In the genomic region with DNA sequence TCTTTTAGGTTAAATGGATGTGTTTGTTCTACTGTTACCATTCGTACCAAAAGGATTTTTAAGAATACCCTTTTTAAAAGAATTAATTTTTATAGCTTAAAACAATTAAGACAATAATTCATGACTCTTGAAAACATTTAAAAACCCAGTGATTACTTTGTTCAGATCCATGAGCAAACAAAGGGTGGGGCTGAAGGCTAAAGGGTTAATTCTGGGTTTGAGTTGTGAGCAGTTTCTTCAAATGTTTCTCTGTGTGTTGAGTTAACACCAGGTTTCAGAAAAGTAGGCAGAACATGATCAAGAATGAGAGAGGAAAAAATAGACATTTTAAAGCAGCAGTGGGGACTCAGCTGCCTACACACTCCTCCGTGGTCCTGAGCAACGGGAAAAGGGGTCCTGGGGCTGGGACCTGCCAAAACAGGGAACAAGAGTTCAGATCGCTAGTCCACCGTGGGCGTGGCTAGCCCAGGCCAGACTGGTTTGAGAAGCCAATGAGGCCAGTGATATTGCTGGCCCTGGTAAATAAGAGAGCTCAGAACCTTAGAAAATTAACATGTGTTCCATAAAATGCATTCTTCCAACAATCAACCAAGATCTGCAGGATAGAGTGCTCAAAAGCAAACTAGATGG, we compare ENCODE assay signal across 25 cellular contexts. TPM values are rescaled to one million over a fixed set of nuclear protein-coding genes. Genes with fewer than 3 reads are reported as not detected.
DNase-seq lines count a peak whose midpoint lies in the region; ATAC-seq, FAIRE-seq and TF ChIP-seq lines count a peak whose summit lies in the region.
"Had no signal": no experiment of that assay in that cellular context is flagged by ENCODE, and none has a peak within 500 bp of the region (broad histone marks: within the 10 kb centered on the region; RNA-seq: fewer than 3 reads in every experiment).

No MANE protein-coding gene starts in this region.

- POLR2A ChIA-PET in IMR-90 (lab: Charles Lee; ENCODE audit: unreplicated experiment): interaction anchor here (0.6 kb wide), 1 partner anchor 18 kb away, joined by 3 read pairs; no protein-coding TSS in a partner anchor
- POLR2A ChIA-PET in endothelial cell of umbilical vein (lab: Charles Lee): no interaction called here

- DNase-seq in activated naive CD8-positive, alpha-beta T cell treated with anti-CD3 and anti-CD28 coated beads, Interleukin-2, amount 50 U/mL, for 24 hours: no peak
- no peak for DNase-seq in activated naive CD8-positive, alpha-beta T cell treated with anti-CD3 and anti-CD28 coated beads for 36 hours
- DNase-seq in IMR-90 (no peak), endothelial cell of umbilical vein (ENCODE audit: low read depth, low spot score) (no peak), neuronal stem cell (ENCODE audit: low spot score) (no peak), mucosa of descending colon (no peak), tibial nerve (ENCODE audit: low spot score in 2 of 2) (no peak), foreskin melanocyte (no peak)
- DNase-seq: ACHN; activated CD4-positive, CD25-positive, alpha-beta regulatory T cell treated with anti-CD3 and anti-CD28 coated beads, Interleukin-2, amount 50 U/mL, for 72 hours; activated T-cell treated with anti-CD3 and anti-CD28 coated beads, Interleukin-2, amount 50 U/mL, for 72 hours; caudate nucleus; KBM-7; MM.1S; NCI-H1417; NCI-H2081 treated with DMSO at 0.1 percent for 48 hours; NCI-H345; occipital lobe; SIG-M5; small intestine; stimulated activated CD4-positive, alpha-beta T cell treated with anti-CD3 and anti-CD28 coated beads, Interleukin-1b, Interleukin-23, amount 100 ng/mL, for 48 hours had no signal

- H3K79me2 ChIP-seq in endothelial cell of umbilical vein (ENCODE audit: control insufficient read depth, insufficient read depth, low read length): no peaks in the 10 kb centered on the region

- peak overlapping the region; percentile 53 for H3K27ac Mint-ChIP-seq in activated naive CD8-positive, alpha-beta T cell treated with anti-CD3 and anti-CD28 coated beads, Interleukin-2, amount 50 U/mL, for 24 hours
- no peak overlapping the region for H3K27ac Mint-ChIP-seq in activated naive CD8-positive, alpha-beta T cell treated with anti-CD3 and anti-CD28 coated beads for 36 hours
- H3K27ac Mint-ChIP-seq: activated naive CD4-positive, alpha-beta T cell treated with anti-CD3 and anti-CD28 coated beads, Interleukin-2, amount 50 U/mL, for 24 hours; activated T-cell treated with anti-CD3 and anti-CD28 coated beads, Interleukin-2, amount 50 U/mL, for 72 hours had no signal

- TF ChIP-seq POLR2A in IMR-90 (IDR thresholded peaks at IDR 0.05; ENCODE audit: low read depth, low read length) (no peak), endothelial cell of umbilical vein (IDR thresholded peaks at IDR 0.05; ENCODE audit: low read depth, low read length) (no peak), tibial nerve (IDR thresholded peaks at IDR 0.05) (no peak)

- in situ Hi-C loops in IMR-90 (cut with MboI; ENCODE audit: low sequenced_read_pairs): no loop called here

- no peak for ATAC-seq in activated naive CD8-positive, alpha-beta T cell treated with anti-CD3 and anti-CD28 coated beads, Interleukin-2, amount 50 U/mL, for 24 hours
- ATAC-seq in IMR-90 (ENCODE audit: low read depth) (no peak), mucosa of descending colon (no peak)
- ATAC-seq: activated T-cell treated with anti-CD3 and anti-CD28 coated beads, Interleukin-2, amount 50 U/mL, for 72 hours had no signal

- H3K9ac ChIP-seq in IMR-90 (ENCODE audit: low read depth, low read length) (no peak overlapping the region), endothelial cell of umbilical vein (replicated peaks; ENCODE audit: extremely low read depth, insufficient read depth, low read length) (no peak overlapping the region), neuronal stem cell (ENCODE audit: low read depth, low read length, poor library complexity) (no peak overlapping the region)
- H3K9ac ChIP-seq: BLaER1 treated with 17β-estradiol and CSF1 and Interleukin-3, amounts not matched to agents 10 nM and 100 nM had no signal

- no peaks in the 10 kb centered on the region for H3K9me3 Mint-ChIP-seq in activated naive CD8-positive, alpha-beta T cell treated with anti-CD3 and anti-CD28 coated beads, Interleukin-2, amount 50 U/mL, for 24 hours
- no peaks in the 10 kb centered on the region for H3K9me3 Mint-ChIP-seq in activated naive CD8-positive, alpha-beta T cell treated with anti-CD3 and anti-CD28 coated beads for 36 hours
- H3K9me3 Mint-ChIP-seq: activated naive CD4-positive, alpha-beta T cell treated with anti-CD3 and anti-CD28 coated beads, Interleukin-2, amount 50 U/mL, for 24 hours; activated T-cell treated with anti-CD3 and anti-CD28 coated beads, Interleukin-2, amount 50 U/mL, for 72 hours had no signal

- H3K4me3 Mint-ChIP-seq in activated naive CD8-positive, alpha-beta T cell treated with anti-CD3 and anti-CD28 coated beads, Interleukin-2, amount 50 U/mL, for 24 hours: no peak overlapping the region
- no peak overlapping the region for H3K4me3 Mint-ChIP-seq in activated naive CD8-positive, alpha-beta T cell treated with anti-CD3 and anti-CD28 coated beads for 36 hours
- H3K4me3 Mint-ChIP-seq: activated naive CD4-positive, alpha-beta T cell treated with anti-CD3 and anti-CD28 coated beads, Interleukin-2, amount 50 U/mL, for 24 hours; activated T-cell treated with anti-CD3 and anti-CD28 coated beads, Interleukin-2, amount 50 U/mL, for 72 hours had no signal

- H2AK5ac ChIP-seq in IMR-90 (ENCODE audit: low read depth, low read length) (no peak overlapping the region), neuronal stem cell (ENCODE audit: low read depth, low read length) (no peak overlapping the region)

- no peaks in the 10 kb centered on the region for H4K20me1 ChIP-seq in IMR-90 (ENCODE audit: insufficient read depth, low read length)
- no peaks in the 10 kb centered on the region for H4K20me1 ChIP-seq in endothelial cell of umbilical vein (replicated peaks; ENCODE audit: control insufficient read depth, extremely low read depth, insufficient read depth, low read length)
- H4K20me1 ChIP-seq: BLaER1 treated with 17β-estradiol and CSF1 and Interleukin-3, amounts not matched to agents 10 nM and 100 nM had no signal

- H3K36me3 ChIP-seq in IMR-90 (ENCODE audit: control insufficient read depth, insufficient read depth, low read length) (no peaks in the 10 kb centered on the region), endothelial cell of umbilical vein (ENCODE audit: control insufficient read depth in 2 of 2, extremely low read depth in 1 of 2, insufficient read depth in 2 of 2, low read length in 2 of 2) (no peaks in the 10 kb centered on the region), neuronal stem cell (replicated peaks in 1 of 2; ENCODE audit: control insufficient read depth in 2 of 2, insufficient read depth in 2 of 2, low read length in 2 of 2) (no peaks in the 10 kb centered on the region), mucosa of descending colon (ENCODE audit: low read depth) (no peaks in the 10 kb centered on the region), tibial nerve (no peaks in the 10 kb centered on the region)
- H3K36me3 ChIP-seq: ascending aorta; BLaER1 treated with 17β-estradiol and CSF1 and Interleukin-3, amounts not matched to agents 10 nM and 100 nM had no signal

- H3K27me3 ChIP-seq in IMR-90 (ENCODE audit: control insufficient read depth, insufficient read depth, low read length) (peaks cover 10% of the 10 kb centered on the region), endothelial cell of umbilical vein (ENCODE audit: control insufficient read depth in 2 of 2, insufficient read depth in 2 of 2, low read length in 2 of 2) (peaks cover 2 to 6% of the 10 kb centered on the region in 2 experiments), neuronal stem cell (ENCODE audit: control insufficient read depth in 3 of 3, insufficient read depth in 3 of 3, low read depth in 1 of 3, low read length in 3 of 3) (peaks cover 0 to 16% (median 0%) of the 10 kb centered on the region in 3 experiments), tibial nerve (peaks cover 0 to 5% of the 10 kb centered on the region in 2 donors)
- H3K27me3 ChIP-seq: ascending aorta; BLaER1 treated with 17β-estradiol and CSF1 and Interleukin-3, amounts not matched to agents 10 nM and 100 nM had no signal

- intact Hi-C loops in IMR-90 (cut with micrococcal nuclease) (no loop called here), endothelial cell of umbilical vein (cut with micrococcal nuclease) (no loop called here), mucosa of descending colon (cut with DNase I, micrococcal nuclease) (no loop called here)

- no peak for TF ChIP-seq RAD21 in IMR-90 (IDR thresholded peaks at IDR 0.05; ENCODE audit: low read length)

- H3K27me3 Mint-ChIP-seq in activated naive CD8-positive, alpha-beta T cell treated with anti-CD3 and anti-CD28 coated beads, Interleukin-2, amount 50 U/mL, for 24 hours: no peaks in the 10 kb centered on the region
- no peaks in the 10 kb centered on the region for H3K27me3 Mint-ChIP-seq in activated naive CD8-positive, alpha-beta T cell treated with anti-CD3 and anti-CD28 coated beads for 36 hours
- H3K27me3 Mint-ChIP-seq: activated naive CD4-positive, alpha-beta T cell treated with anti-CD3 and anti-CD28 coated beads, Interleukin-2, amount 50 U/mL, for 24 hours had no signal

- H3K9me1 ChIP-seq in IMR-90 (ENCODE audit: insufficient read depth, low read length) (no peaks in the 10 kb centered on the region), endothelial cell of umbilical vein (replicated peaks; ENCODE audit: control insufficient read depth, extremely low read depth, insufficient read depth, low read length) (no peaks in the 10 kb centered on the region)

- no peak overlapping the region for H2BK15ac ChIP-seq in IMR-90 (ENCODE audit: low read depth, low read length)
- H2BK15ac ChIP-seq in neuronal stem cell (ENCODE audit: low read length): no peak overlapping the region

- H2AK9ac ChIP-seq in IMR-90 (replicated peaks; ENCODE audit: low read depth, low read length, poor library complexity): peak overlapping the region; percentile 73

- H4K5ac ChIP-seq in IMR-90 (ENCODE audit: low read depth, low read length): no peak overlapping the region

- H3K9me3 ChIP-seq in IMR-90 (ENCODE audit: control insufficient read depth, insufficient read depth, low read length): no peaks in the 10 kb centered on the region
- no peaks in the 10 kb centered on the region for H3K9me3 ChIP-seq in endothelial cell of umbilical vein (replicated peaks; ENCODE audit: control insufficient read depth, insufficient read depth, low read length)
- H3K9me3 ChIP-seq in neuronal stem cell (replicated peaks in 1 of 2; ENCODE audit: control insufficient read depth in 2 of 2, insufficient read depth in 1 of 2, low read depth in 1 of 2, low read length in 2 of 2): peaks cover 0 to 4% of the 10 kb centered on the region in 2 donors
- H3K9me3 ChIP-seq in mucosa of descending colon: no peaks in the 10 kb centered on the region
- no peaks in the 10 kb centered on the region for H3K9me3 ChIP-seq in tibial nerve
- H3K9me3 ChIP-seq: ascending aorta; BLaER1 treated with 17β-estradiol and CSF1 and Interleukin-3, amounts not matched to agents 10 nM and 100 nM had no signal

- CTCF ChIA-PET in IMR-90 (lab: Yijun Ruan, JAX): no interaction called here
- CTCF ChIA-PET in endothelial cell of umbilical vein (lab: Charles Lee): interaction anchor here (1.4 kb wide), 1 partner anchor 9 kb away, joined by 5 read pairs; no protein-coding TSS in a partner anchor

- H3K4me1 Mint-ChIP-seq in activated naive CD8-positive, alpha-beta T cell treated with anti-CD3 and anti-CD28 coated beads, Interleukin-2, amount 50 U/mL, for 24 hours: peaks cover 23% of the 10 kb centered on the region
- peaks cover 17% of the 10 kb centered on the region for H3K4me1 Mint-ChIP-seq in activated naive CD8-positive, alpha-beta T cell treated with anti-CD3 and anti-CD28 coated beads for 36 hours

- FAIRE-seq in endothelial cell of umbilical vein (lab: Jason Lieb, UNC): no peak
- FAIRE-seq: GM12891, small intestine had no signal

- H3K27ac ChIP-seq in IMR-90 (ENCODE audit: insufficient read depth, low read length) (no peak overlapping the region), endothelial cell of umbilical vein (ENCODE audit: insufficient read depth, low read depth, low read length) (no peak overlapping the region), neuronal stem cell (replicated peaks; ENCODE audit: low read length) (no peak overlapping the region), tibial nerve (no peak overlapping the region)
- H3K27ac ChIP-seq: ascending aorta; BLaER1 treated with 17β-estradiol and CSF1 and Interleukin-3, amounts not matched to agents 10 nM and 100 nM had no signal

- no peak overlapping the region for H3K56ac ChIP-seq in IMR-90 (ENCODE audit: extremely low read depth, insufficient read depth, low read length)

- no peak overlapping the region for H3K18ac ChIP-seq in IMR-90 (ENCODE audit: low read depth, low read length)
- no peak overlapping the region for H3K18ac ChIP-seq in neuronal stem cell (ENCODE audit: low read length)

- TF ChIP-seq CTCF in IMR-90 (conservative IDR thresholded peaks at IDR 0.05; ENCODE audit: low read depth, low read length) (no peak), endothelial cell of umbilical vein (IDR thresholded peaks at IDR 0.05; ENCODE audit: extremely low read depth in 1 of 2, insufficient read depth in 1 of 2, low read depth in 1 of 2, low read length in 2 of 2) (no peak), mucosa of descending colon (IDR thresholded peaks at IDR 0.05) (no peak), tibial nerve (IDR thresholded peaks at IDR 0.05) (no peak)

- H3K4ac ChIP-seq in IMR-90 (ENCODE audit: low read depth, low read length) (no peak overlapping the region), neuronal stem cell (ENCODE audit: low read length) (no peak overlapping the region)

- no peak overlapping the region for H3K23ac ChIP-seq in IMR-90 (ENCODE audit: low read depth, low read length)
- no peak overlapping the region for H3K23ac ChIP-seq in neuronal stem cell (ENCODE audit: low read depth, low read length, poor library complexity)

- 30% methylated on average over 2 of the region's 6 CpGs; no CpG with 5 or more reads in 1 of the 2 experiments for WGBS in IMR-90 (ENCODE audit: extremely low coverage in 2 of 2, insufficient read length in 1 of 2), 2 experiments
- WGBS in neuronal stem cell (ENCODE audit: extremely low coverage in 2 of 2, insufficient read length in 2 of 2, insufficient replicate concordance in 1 of 2), 2 donors: no CpG with 5 or more reads among the region's 6 CpGs
- WGBS in tibial nerve, 2 donors: 35 to 44% methylated on average over 6 of the region's 6 CpGs

- H4K8ac ChIP-seq in IMR-90 (ENCODE audit: low read depth in 2 of 2, low read length in 2 of 2) (no peak overlapping the region), neuronal stem cell (ENCODE audit: low read depth, low read length) (no peak overlapping the region)

- H3K4me1 ChIP-seq in IMR-90 (ENCODE audit: control insufficient read depth, insufficient read depth, low read length): no peaks in the 10 kb centered on the region; the same call in 1 of the 2 replicates
- H3K4me1 ChIP-seq in endothelial cell of umbilical vein (ENCODE audit: control insufficient read depth, extremely low read depth, insufficient read depth, low read length): no peaks in the 10 kb centered on the region
- H3K4me1 ChIP-seq in neuronal stem cell (ENCODE audit: control insufficient read depth in 2 of 2, insufficient read depth in 1 of 2, low read depth in 1 of 2, low read length in 2 of 2): peaks cover 0 to 2% of the 10 kb centered on the region in 2 donors
- H3K4me1 ChIP-seq in mucosa of descending colon (ENCODE audit: low read depth): no peaks in the 10 kb centered on the region
- no peaks in the 10 kb centered on the region for H3K4me1 ChIP-seq in tibial nerve
- H3K4me1 ChIP-seq: ascending aorta; BLaER1 treated with 17β-estradiol and CSF1 and Interleukin-3, amounts not matched to agents 10 nM and 100 nM had no signal

- H3K4me2 ChIP-seq in IMR-90 (ENCODE audit: low read depth, low read length) (no peak overlapping the region), endothelial cell of umbilical vein (ENCODE audit: insufficient read depth, low read length) (no peak overlapping the region), neuronal stem cell (ENCODE audit: insufficient read depth, low read length, poor library complexity, severe bottlenecking) (no peak overlapping the region)
- H3K4me2 ChIP-seq: BLaER1 treated with 17β-estradiol and CSF1 and Interleukin-3, amounts not matched to agents 10 nM and 100 nM had no signal

- peak overlapping the region; percentile 75 for H2AFZ ChIP-seq in IMR-90 (replicated peaks; ENCODE audit: low read length, poor library complexity)
- peak overlapping the region; percentile 13 for H2AFZ ChIP-seq in endothelial cell of umbilical vein (ENCODE audit: low read depth, low read length)
- peak overlapping the region; percentile 80 for H2AFZ ChIP-seq in neuronal stem cell (ENCODE audit: low read length)

- H3K14ac ChIP-seq in IMR-90 (replicated peaks; ENCODE audit: low read depth, low read length): no peak overlapping the region
- no peak overlapping the region for H3K14ac ChIP-seq in neuronal stem cell (ENCODE audit: low read length)

- BruUV-seq in IMR-90 (replicated peaks; lab: Mats Ljungman, UMichigan): no TSS peak
- BruUV-seq in endothelial cell of umbilical vein (replicated peaks; lab: Mats Ljungman, UMichigan): no TSS peak

- no peak overlapping the region for H3K4me3 ChIP-seq in IMR-90 (ENCODE audit: insufficient read depth, low read depth, low read length)
- H3K4me3 ChIP-seq in endothelial cell of umbilical vein (replicated peaks in 1 of 3; ENCODE audit: insufficient read depth in 1 of 3, low read depth in 1 of 3, low read length in 3 of 3): no peak overlapping the region
- H3K4me3 ChIP-seq in neuronal stem cell (ENCODE audit: low read length in 2 of 2): no peak overlapping the region
- no peak overlapping the region for H3K4me3 ChIP-seq in mucosa of descending colon
- no peak overlapping the region for H3K4me3 ChIP-seq in tibial nerve
- H3K4me3 ChIP-seq: ascending aorta; BLaER1 treated with 17β-estradiol and CSF1 and Interleukin-3, amounts not matched to agents 10 nM and 100 nM had no signal

- no peaks in the 10 kb centered on the region for H3K79me1 ChIP-seq in IMR-90 (ENCODE audit: low read depth in 1 of 2, low read length in 2 of 2)
- H3K79me1 ChIP-seq in neuronal stem cell (ENCODE audit: low read depth, low read length): no peaks in the 10 kb centered on the region

- H4K91ac ChIP-seq in IMR-90 (ENCODE audit: insufficient read depth, low read depth, low read length): no peak overlapping the region
- no peak overlapping the region for H4K91ac ChIP-seq in neuronal stem cell (ENCODE audit: low read depth, low read length, poor library complexity)

- dilution Hi-C loops in IMR-90 (cut with HindIII; ENCODE audit: low sequenced_read_pairs, unreplicated experiment) (no loop called here), endothelial cell of umbilical vein (cut with MboI; ENCODE audit: extremely low pct_ligation_motif_present, low sequenced_read_pairs) (no loop called here)

- H2BK12ac ChIP-seq in neuronal stem cell (ENCODE audit: low read length): no peak overlapping the region

- TF ChIP-seq EP300 in tibial nerve (IDR thresholded peaks at IDR 0.05): no peak

- H2BK5ac ChIP-seq in IMR-90 (ENCODE audit: low read depth, low read length, poor library complexity, severe bottlenecking) (no peak overlapping the region), neuronal stem cell (ENCODE audit: low read length) (no peak overlapping the region)

- no peaks in the 10 kb centered on the region for H3K36me3 Mint-ChIP-seq in activated naive CD8-positive, alpha-beta T cell treated with anti-CD3 and anti-CD28 coated beads, Interleukin-2, amount 50 U/mL, for 24 hours (ENCODE audit: low read depth)
- peaks cover 1% of the 10 kb centered on the region for H3K36me3 Mint-ChIP-seq in activated naive CD8-positive, alpha-beta T cell treated with anti-CD3 and anti-CD28 coated beads for 36 hours
- H3K36me3 Mint-ChIP-seq: activated naive CD4-positive, alpha-beta T cell treated with anti-CD3 and anti-CD28 coated beads, Interleukin-2, amount 50 U/mL, for 24 hours had no signal

- H2BK120ac ChIP-seq in IMR-90 (ENCODE audit: low read depth, low read length) (no peak overlapping the region), neuronal stem cell (ENCODE audit: low read depth, low read length) (no peak overlapping the region)

- no peak overlapping the region for H2BK20ac ChIP-seq in IMR-90 (ENCODE audit: low read depth, low read length)

RNA-seq across cellular contexts. Expression of gene EZH2, which starts 14.9 kb away (rescaled TPM):
- 100 to 1,000 TPM; 109 to 111 TPM for total RNA-seq in activated naive CD8-positive, alpha-beta T cell treated with anti-CD3 and anti-CD28 coated beads for 36 hours
- total RNA-seq in IMR-90 (2012; rRNA removed) (13.1 and 16.4 TPM in 2 replicates), endothelial cell of umbilical vein (29.5 and 33.4 TPM in 2 replicates), mucosa of descending colon (10 to 100 TPM in 2 of 3 donors, 1 to 10 TPM in 1; 4.7 to 18.1 (median 10.5) TPM), tibial nerve (1 to 10 TPM; 1.5 to 7.5 (median 3.3) TPM)
- polyA plus RNA-seq in IMR-90 (2012; rRNA removed) (17.9 and 19.8 TPM in 2 replicates), endothelial cell of umbilical vein (15.2 and 16.9 TPM in 2 replicates)
- polyA plus RNA-seq in IMR-90 (2012; cell fraction: cytosol; rRNA removed): 3.2 and 5.8 TPM in 2 replicates
- polyA plus RNA-seq in IMR-90 (2012; cell fraction: nucleus; rRNA removed; ENCODE audit: low replicate concordance): 12.6 and 41.3 TPM in 2 replicates
- polyA plus RNA-seq in endothelial cell of umbilical vein (2011; cell fraction: cytosol; rRNA removed): 23.1 and 23.9 TPM in 2 replicates
- 105 and 150 TPM in 2 replicates for polyA plus RNA-seq in endothelial cell of umbilical vein (2011; cell fraction: nucleus; rRNA removed)
- 12.6 and 23.5 TPM in 2 replicates for polyA plus RNA-seq in endothelial cell of umbilical vein (2012)
- 21.5 and 22.3 TPM in 2 replicates for polyA minus RNA-seq in endothelial cell of umbilical vein
- 26.5 TPM for polyA minus RNA-seq in endothelial cell of umbilical vein (2011; cell fraction: cytosol; rRNA and poly(A)+ RNA removed)
- 27.1 and 39.0 TPM in 2 replicates for polyA minus RNA-seq in endothelial cell of umbilical vein (2011; cell fraction: nucleus; rRNA and poly(A)+ RNA removed)
- 65.4 TPM for polyA plus RNA-seq in neuronal stem cell (2013, experiment 1 of 2)
- 66.8 TPM for polyA plus RNA-seq in neuronal stem cell (2013, experiment 2 of 2)
- total RNA-seq: ascending aorta had no signal

Comparison
In these comparisons a context has a peak if more than half of its experiments do, and no peak if none do; other contexts are left out.
1. H2AFZ ChIP-seq: peak in every context shown above with its lines; median percentile 80 in neuronal stem cell; 75 in IMR-90; 13 in endothelial cell of umbilical vein.